ENCODE assay signal across 1 cellular context in genomic region chr19:45973564-45974338, GRCh38.
TF ChIP-seq lines count a peak whose summit lies in the region.

A gene with protein sequence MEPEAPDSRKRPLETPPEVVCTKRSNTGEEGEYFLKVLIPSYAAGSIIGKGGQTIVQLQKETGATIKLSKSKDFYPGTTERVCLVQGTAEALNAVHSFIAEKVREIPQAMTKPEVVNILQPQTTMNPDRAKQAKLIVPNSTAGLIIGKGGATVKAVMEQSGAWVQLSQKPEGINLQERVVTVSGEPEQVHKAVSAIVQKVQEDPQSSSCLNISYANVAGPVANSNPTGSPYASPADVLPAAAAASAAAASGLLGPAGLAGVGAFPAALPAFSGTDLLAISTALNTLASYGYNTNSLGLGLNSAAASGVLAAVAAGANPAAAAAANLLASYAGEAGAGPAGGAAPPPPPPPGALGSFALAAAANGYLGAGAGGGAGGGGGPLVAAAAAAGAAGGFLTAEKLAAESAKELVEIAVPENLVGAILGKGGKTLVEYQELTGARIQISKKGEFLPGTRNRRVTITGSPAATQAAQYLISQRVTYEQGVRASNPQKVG (minus strand): TSS chr19:45973865. CDS start chr19:45973351, 514 bp downstream.

TF ChIP-seq in HepG2, 621 proteins besides CTCF, POLR2A, EP300 and RAD21 (continued from another document):
- TF ChIP-seq, protein P1, sequence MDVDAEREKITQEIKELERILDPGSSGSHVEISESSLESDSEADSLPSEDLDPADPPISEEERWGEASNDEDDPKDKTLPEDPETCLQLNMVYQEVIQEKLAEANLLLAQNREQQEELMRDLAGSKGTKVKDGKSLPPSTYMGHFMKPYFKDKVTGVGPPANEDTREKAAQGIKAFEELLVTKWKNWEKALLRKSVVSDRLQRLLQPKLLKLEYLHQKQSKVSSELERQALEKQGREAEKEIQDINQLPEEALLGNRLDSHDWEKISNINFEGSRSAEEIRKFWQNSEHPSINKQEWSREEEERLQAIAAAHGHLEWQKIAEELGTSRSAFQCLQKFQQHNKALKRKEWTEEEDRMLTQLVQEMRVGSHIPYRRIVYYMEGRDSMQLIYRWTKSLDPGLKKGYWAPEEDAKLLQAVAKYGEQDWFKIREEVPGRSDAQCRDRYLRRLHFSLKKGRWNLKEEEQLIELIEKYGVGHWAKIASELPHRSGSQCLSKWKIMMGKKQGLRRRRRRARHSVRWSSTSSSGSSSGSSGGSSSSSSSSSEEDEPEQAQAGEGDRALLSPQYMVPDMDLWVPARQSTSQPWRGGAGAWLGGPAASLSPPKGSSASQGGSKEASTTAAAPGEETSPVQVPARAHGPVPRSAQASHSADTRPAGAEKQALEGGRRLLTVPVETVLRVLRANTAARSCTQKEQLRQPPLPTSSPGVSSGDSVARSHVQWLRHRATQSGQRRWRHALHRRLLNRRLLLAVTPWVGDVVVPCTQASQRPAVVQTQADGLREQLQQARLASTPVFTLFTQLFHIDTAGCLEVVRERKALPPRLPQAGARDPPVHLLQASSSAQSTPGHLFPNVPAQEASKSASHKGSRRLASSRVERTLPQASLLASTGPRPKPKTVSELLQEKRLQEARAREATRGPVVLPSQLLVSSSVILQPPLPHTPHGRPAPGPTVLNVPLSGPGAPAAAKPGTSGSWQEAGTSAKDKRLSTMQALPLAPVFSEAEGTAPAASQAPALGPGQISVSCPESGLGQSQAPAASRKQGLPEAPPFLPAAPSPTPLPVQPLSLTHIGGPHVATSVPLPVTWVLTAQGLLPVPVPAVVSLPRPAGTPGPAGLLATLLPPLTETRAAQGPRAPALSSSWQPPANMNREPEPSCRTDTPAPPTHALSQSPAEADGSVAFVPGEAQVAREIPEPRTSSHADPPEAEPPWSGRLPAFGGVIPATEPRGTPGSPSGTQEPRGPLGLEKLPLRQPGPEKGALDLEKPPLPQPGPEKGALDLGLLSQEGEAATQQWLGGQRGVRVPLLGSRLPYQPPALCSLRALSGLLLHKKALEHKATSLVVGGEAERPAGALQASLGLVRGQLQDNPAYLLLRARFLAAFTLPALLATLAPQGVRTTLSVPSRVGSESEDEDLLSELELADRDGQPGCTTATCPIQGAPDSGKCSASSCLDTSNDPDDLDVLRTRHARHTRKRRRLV (CRISPR knock-in tag; IDR thresholded peaks at IDR 0.05): no peak
TF ChIP-seq in HepG2: peak in this region for 0.
